9 cellular contexts compared by ENCODE assay signal in genomic region chr10:87660484-87661133, GRCh38. TPM values are rescaled to one million over a fixed set of nuclear protein-coding genes. Genes with fewer than 3 reads are reported as not detected.
DNase-seq lines count a peak whose midpoint lies in the region; ATAC-seq lines count a peak whose summit lies in the region.
"Had no signal": no experiment of that assay in that cellular context is flagged by ENCODE, and none has a peak within 500 bp of the region (broad histone marks: within the 10 kb centered on the region; RNA-seq: fewer than 3 reads in every experiment).

No MANE protein-coding gene starts in this region.

- H3K4me3 ChIP-seq in iPS DF 6.9 (ENCODE audit: low read length) (peak overlapping the region; percentile 72; the same call in 1 of the 2 replicates), skin epidermis (peak overlapping the region; percentile 48 to 73 (median 65))

- peak overlapping the region; percentile 79 for H3K4me3 Mint-ChIP-seq in T-helper 2 cell treated with Interferon-gamma antibody and Interleukin-4, amounts not matched to agents 5 μg/mL and 100 μg/mL, for 36 hours
- H3K4me3 Mint-ChIP-seq in activated T-helper 17 cell treated with anti-CD3 and anti-CD28 coated beads, Interleukin-2, amount 50 U/mL, for 72 hours = peak overlapping the region; percentile 77

- H3K9me3 ChIP-seq in iPS DF 6.9 (ENCODE audit: control insufficient read depth, insufficient read depth, low read length) = no peaks in the 10 kb centered on the region

- WGBS in iPS DF 6.9 (ENCODE audit: insufficient coverage, insufficient read length) = no CpG with 5 or more reads among the region's 12 CpGs

- H3K4me1 ChIP-seq in iPS DF 6.9 (ENCODE audit: control insufficient read depth, insufficient read depth, low read length) = no peaks in the 10 kb centered on the region; the same call in 1 of the 2 replicates

- no peak overlapping the region for H3K27ac Mint-ChIP-seq in T-helper 2 cell treated with Interferon-gamma antibody and Interleukin-4, amounts not matched to agents 5 μg/mL and 100 μg/mL, for 36 hours
- H3K27ac Mint-ChIP-seq in activated T-helper 17 cell treated with anti-CD3 and anti-CD28 coated beads, Interleukin-2, amount 50 U/mL, for 72 hours = no peak overlapping the region

- ATAC-seq in activated T-helper 17 cell treated with anti-CD3 and anti-CD28 coated beads, Interleukin-2, amount 50 U/mL, for 72 hours (replicated peaks) = no peak
- no peak for ATAC-seq in GM21529 (IDR thresholded peaks at IDR 0.05; ENCODE audit: unreplicated experiment)
- ATAC-seq in HG03432 (IDR thresholded peaks at IDR 0.05; ENCODE audit: unreplicated experiment) = no peak

- H3K27ac ChIP-seq in iPS DF 6.9 (ENCODE audit: low read length) = no peak overlapping the region
- peak overlapping the region in 18 of 21 experiments; percentile 28 to 84 (median 74) for H3K27ac ChIP-seq in skin epidermis

- no peaks in the 10 kb centered on the region for H3K36me3 Mint-ChIP-seq in T-helper 2 cell treated with Interferon-gamma antibody and Interleukin-4, amounts not matched to agents 5 μg/mL and 100 μg/mL, for 36 hours (ENCODE audit: low read depth)
- H3K36me3 Mint-ChIP-seq in activated T-helper 17 cell treated with anti-CD3 and anti-CD28 coated beads, Interleukin-2, amount 50 U/mL, for 72 hours (ENCODE audit: low read depth) = no peaks in the 10 kb centered on the region

- H3K4me1 Mint-ChIP-seq in T-helper 2 cell treated with Interferon-gamma antibody and Interleukin-4, amounts not matched to agents 5 μg/mL and 100 μg/mL, for 36 hours (ENCODE audit: low read depth) = peaks cover 4% of the 10 kb centered on the region
- peaks cover 9% of the 10 kb centered on the region for H3K4me1 Mint-ChIP-seq in activated T-helper 17 cell treated with anti-CD3 and anti-CD28 coated beads, Interleukin-2, amount 50 U/mL, for 72 hours

- no peak for DNase-seq in T-helper 2 cell treated with Interferon-gamma antibody and Interleukin-4, amounts not matched to agents 5 μg/mL and 100 μg/mL, for 36 hours (ENCODE audit: low spot score)
- DNase-seq in T-helper 2 cell (no peak), iPS DF 6.9 (ENCODE audit: low read depth, low spot score) (no peak)
- DNase-seq in activated effector memory CD4-positive, alpha-beta T cell treated with Interleukin-2 at 50 U/mL for 16 hours = no peak
- DNase-seq: DND-41 had no signal

- H3K36me3 ChIP-seq in iPS DF 6.9 (ENCODE audit: control insufficient read depth, insufficient read depth, low read length) = no peaks in the 10 kb centered on the region

- H3K9me3 Mint-ChIP-seq in T-helper 2 cell treated with Interferon-gamma antibody and Interleukin-4, amounts not matched to agents 5 μg/mL and 100 μg/mL, for 36 hours = no peaks in the 10 kb centered on the region
- no peaks in the 10 kb centered on the region for H3K9me3 Mint-ChIP-seq in activated T-helper 17 cell treated with anti-CD3 and anti-CD28 coated beads, Interleukin-2, amount 50 U/mL, for 72 hours

- H3K27me3 Mint-ChIP-seq in T-helper 2 cell treated with Interferon-gamma antibody and Interleukin-4, amounts not matched to agents 5 μg/mL and 100 μg/mL, for 36 hours (ENCODE audit: low read depth) = peaks cover 44% of the 10 kb centered on the region
- H3K27me3 Mint-ChIP-seq in activated T-helper 17 cell treated with anti-CD3 and anti-CD28 coated beads, Interleukin-2, amount 50 U/mL, for 72 hours = peaks cover 54% of the 10 kb centered on the region

- no peaks in the 10 kb centered on the region for H3K27me3 ChIP-seq in iPS DF 6.9 (ENCODE audit: control insufficient read depth, insufficient read depth, low read length)

RNA-seq across cellular contexts. Expression of gene PAPSS2, which starts 0.9 kb away (rescaled TPM):
- total RNA-seq in activated T-helper 17 cell treated with anti-CD3 and anti-CD28 coated beads, Interleukin-2, amount 50 U/mL, for 72 hours = 1 to 10 TPM in 1 of 2 donors, under 1 TPM in 1; 0.66 to 4.3 TPM
